ENCODE assay signal across 8 cellular contexts in genomic region chr14:24213866-24214652, GRCh38. TPM values are rescaled to one million over a fixed set of nuclear protein-coding genes. Genes with fewer than 3 reads are reported as not detected.
DNase-seq lines count a peak whose midpoint lies in the region; ATAC-seq and TF ChIP-seq lines count a peak whose summit lies in the region.

No MANE protein-coding gene starts in this region.

- peak overlapping the region; percentile 100 for H3K27ac ChIP-seq in CD4-positive, CD25-positive, alpha-beta regulatory T cell (ENCODE audit: insufficient read depth, low read length, poor library complexity, severe bottlenecking)
- peak overlapping the region; percentile 81 for H3K27ac ChIP-seq in OCI-LY3 (ENCODE audit: low read length)
- H3K27ac ChIP-seq in neural progenitor cell = peak overlapping the region; percentile 76

- H3K79me2 ChIP-seq in OCI-LY3 (ENCODE audit: low read length) (peaks cover 10% of the 10 kb centered on the region), neural progenitor cell (ENCODE audit: low read depth) (peaks cover 37% of the 10 kb centered on the region)

- TF ChIP-seq CTCF in OCI-LY3 (IDR thresholded peaks at IDR 0.05; ENCODE audit: low read depth, low read length) (peak; percentile 12; the same call in 1 of the 2 replicates), neural progenitor cell (IDR thresholded peaks at IDR 0.05) (no peak)

- no peaks in the 10 kb centered on the region for H3K27me3 Mint-ChIP-seq in CD4-positive, CD25-positive, alpha-beta regulatory T cell
- H3K27me3 Mint-ChIP-seq in neural progenitor cell (ENCODE audit: insufficient read depth, low read depth) = peaks cover 2% of the 10 kb centered on the region

- H3K4me2 ChIP-seq in OCI-LY3 (ENCODE audit: low read length) = peak overlapping the region; percentile 85
- H3K4me2 ChIP-seq in neural progenitor cell = peak overlapping the region; percentile 89

- H3K4me3 ChIP-seq in CD4-positive, CD25-positive, alpha-beta regulatory T cell (ENCODE audit: low read depth, low read length) = peak overlapping the region; percentile 65
- H3K4me3 ChIP-seq in OCI-LY3 (ENCODE audit: low read length) (peak overlapping the region; percentile 88), endocrine pancreas (ENCODE audit: control insufficient read depth, insufficient read depth, low read length) (peak overlapping the region; percentile 62), neural progenitor cell (peak overlapping the region; percentile 69)

- H3F3A ChIP-seq in neural progenitor cell (ENCODE audit: low read depth) = peaks cover 36% of the 10 kb centered on the region

- 0 out of 2 replicates have a peak overlapping the region, but pooled peaks have one; percentile 60 for H2AFZ ChIP-seq in OCI-LY3 (ENCODE audit: low read depth, low read length)
- peak overlapping the region; percentile 87 for H2AFZ ChIP-seq in neural progenitor cell (replicated peaks)

- H3K4me1 ChIP-seq in CD4-positive, CD25-positive, alpha-beta regulatory T cell (ENCODE audit: control insufficient read depth, insufficient read depth, low read length, poor library complexity, severe bottlenecking) = peaks cover 41% of the 10 kb centered on the region
- peaks cover 20% of the 10 kb centered on the region for H3K4me1 ChIP-seq in OCI-LY3 (ENCODE audit: low read length)
- no peaks in the 10 kb centered on the region for H3K4me1 ChIP-seq in endocrine pancreas (ENCODE audit: control insufficient read depth, insufficient read depth, low read length)
- peaks cover 3% of the 10 kb centered on the region for H3K4me1 ChIP-seq in neural progenitor cell

- H3K27ac Mint-ChIP-seq in CD4-positive, CD25-positive, alpha-beta regulatory T cell = peak overlapping the region; percentile 99 to 100 (median 99)
- no peak overlapping the region for H3K27ac Mint-ChIP-seq in neural progenitor cell

- DNase-seq in CD4-positive, CD25-positive, alpha-beta regulatory T cell = no peak
- DNase-seq in neural progenitor cell (ENCODE audit: low spot score) (no peak), HK-2 (ENCODE audit: unreplicated experiment) (no peak), 8988T (no peak)

- peaks cover 0 to 2% (median 0%) of the 10 kb centered on the region in 7 donors for H3K9me3 Mint-ChIP-seq in CD4-positive, CD25-positive, alpha-beta regulatory T cell
- H3K9me3 Mint-ChIP-seq in neural progenitor cell = no peaks in the 10 kb centered on the region

- H3K4me3 Mint-ChIP-seq in CD4-positive, CD25-positive, alpha-beta regulatory T cell = peak overlapping the region; percentile 95 to 98 (median 96)
- H3K4me3 Mint-ChIP-seq in neural progenitor cell = peak overlapping the region; percentile 96

- no peaks in the 10 kb centered on the region for H3K9me3 ChIP-seq in CD4-positive, CD25-positive, alpha-beta regulatory T cell (ENCODE audit: control insufficient read depth in 2 of 2, low read length in 2 of 2)
- H3K9me3 ChIP-seq in OCI-LY3 (ENCODE audit: insufficient read depth, low read length) (no peaks in the 10 kb centered on the region), endocrine pancreas (ENCODE audit: control insufficient read depth, low read length) (no peaks in the 10 kb centered on the region), neural progenitor cell (ENCODE audit: low read depth) (no peaks in the 10 kb centered on the region)

- H3K36me3 ChIP-seq in CD4-positive, CD25-positive, alpha-beta regulatory T cell (ENCODE audit: control insufficient read depth, insufficient read depth, low read length) = peaks cover 39% of the 10 kb centered on the region
- peaks cover 17% of the 10 kb centered on the region for H3K36me3 ChIP-seq in OCI-LY3 (replicated peaks; ENCODE audit: low read depth, low read length)
- no peaks in the 10 kb centered on the region for H3K36me3 ChIP-seq in endocrine pancreas (ENCODE audit: control insufficient read depth, insufficient read depth, low read length)
- H3K36me3 ChIP-seq in neural progenitor cell = no peaks in the 10 kb centered on the region

- no peaks in the 10 kb centered on the region for H3K27me3 ChIP-seq in CD4-positive, CD25-positive, alpha-beta regulatory T cell (ENCODE audit: control insufficient read depth, insufficient read depth, low read length)
- no peaks in the 10 kb centered on the region for H3K27me3 ChIP-seq in OCI-LY3 (ENCODE audit: low read depth, low read length)
- no peaks in the 10 kb centered on the region for H3K27me3 ChIP-seq in endocrine pancreas (ENCODE audit: control insufficient read depth, insufficient read depth, low read length)
- no peaks in the 10 kb centered on the region for H3K27me3 ChIP-seq in neural progenitor cell

- peaks cover 7 to 68% (median 45%) of the 10 kb centered on the region in 4 donors for H3K4me1 Mint-ChIP-seq in CD4-positive, CD25-positive, alpha-beta regulatory T cell
- H3K4me1 Mint-ChIP-seq in neural progenitor cell = peaks cover 27% of the 10 kb centered on the region

- peak overlapping the region; percentile 80 for H3K9ac ChIP-seq in OCI-LY3 (ENCODE audit: low read length)
- H3K9ac ChIP-seq in endocrine pancreas (ENCODE audit: control insufficient read depth, insufficient read depth, low read length) = peak overlapping the region; percentile 69
- H3K9ac ChIP-seq in neural progenitor cell = peak overlapping the region; percentile 43

- H4K20me1 ChIP-seq in OCI-LY3 (ENCODE audit: insufficient read depth, low read length) (no peaks in the 10 kb centered on the region), neural progenitor cell (ENCODE audit: low read depth) (peaks cover 11% of the 10 kb centered on the region)

- peak in 1 of 2 donors; percentile 0 for ATAC-seq in CD4-positive, CD25-positive, alpha-beta regulatory T cell (ENCODE audit: low read depth in 2 of 2)
- ATAC-seq in GM19467 (IDR thresholded peaks at IDR 0.05; ENCODE audit: unreplicated experiment) = no peak
- no peak for ATAC-seq in GM19035 (IDR thresholded peaks at IDR 0.05; ENCODE audit: unreplicated experiment)

- H3K36me3 Mint-ChIP-seq in CD4-positive, CD25-positive, alpha-beta regulatory T cell = peaks cover 26% of the 10 kb centered on the region
- H3K36me3 Mint-ChIP-seq in neural progenitor cell = peaks cover 14% of the 10 kb centered on the region

RNA-seq across cellular contexts. Expression of gene CHMP4A, which starts 0.8 kb away (rescaled TPM):
- 108 TPM for total RNA-seq in CD4-positive, CD25-positive, alpha-beta regulatory T cell
- 100 to 1,000 TPM; 122 to 154 (median 142) TPM for polyA plus RNA-seq in CD4-positive, CD25-positive, alpha-beta regulatory T cell
- total RNA-seq in neural progenitor cell (ENCODE audit: low replicate concordance) = 35.3 and 37.1 TPM in 2 replicates

RNA-seq across cellular contexts. Expression of gene MDP1, which starts 1.8 kb away (rescaled TPM):
- total RNA-seq in CD4-positive, CD25-positive, alpha-beta regulatory T cell = 6.0 TPM
- 10 to 100 TPM; 29.0 to 52.6 (median 35.6) TPM for polyA plus RNA-seq in CD4-positive, CD25-positive, alpha-beta regulatory T cell
- total RNA-seq in neural progenitor cell (ENCODE audit: low replicate concordance) = 18.3 and 20.1 TPM in 2 replicates

RNA-seq across cellular contexts. Expression of gene TSSK4, which starts 8.6 kb away (rescaled TPM):
- 0.44 TPM for total RNA-seq in CD4-positive, CD25-positive, alpha-beta regulatory T cell
- polyA plus RNA-seq in CD4-positive, CD25-positive, alpha-beta regulatory T cell = 1 to 10 TPM in 3 of 4 donors, under 1 TPM in 1; 0.86 to 1.5 (median 1.2) TPM
- not detected in 2 replicates for total RNA-seq in neural progenitor cell (ENCODE audit: low replicate concordance)

RNA-seq across cellular contexts. Expression of gene NEDD8, which starts 18.1 kb away (rescaled TPM):
- total RNA-seq in CD4-positive, CD25-positive, alpha-beta regulatory T cell = 89.1 TPM
- polyA plus RNA-seq in CD4-positive, CD25-positive, alpha-beta regulatory T cell = 100 to 1,000 TPM; 334 to 440 (median 349) TPM
- total RNA-seq in neural progenitor cell (ENCODE audit: low replicate concordance) = 170 and 220 TPM in 2 replicates

RNA-seq across cellular contexts. Expression of gene GMPR2, which starts 18.7 kb away (rescaled TPM):
- 49.0 TPM for total RNA-seq in CD4-positive, CD25-positive, alpha-beta regulatory T cell
- 100 to 1,000 TPM in 3 of 4 donors, 10 to 100 TPM in 1; 95.5 to 117 (median 112) TPM for polyA plus RNA-seq in CD4-positive, CD25-positive, alpha-beta regulatory T cell
- 98.4 and 101 TPM in 2 replicates for total RNA-seq in neural progenitor cell (ENCODE audit: low replicate concordance)
